1 cellular context compared by ENCODE assay signal in the genomic region with DNA sequence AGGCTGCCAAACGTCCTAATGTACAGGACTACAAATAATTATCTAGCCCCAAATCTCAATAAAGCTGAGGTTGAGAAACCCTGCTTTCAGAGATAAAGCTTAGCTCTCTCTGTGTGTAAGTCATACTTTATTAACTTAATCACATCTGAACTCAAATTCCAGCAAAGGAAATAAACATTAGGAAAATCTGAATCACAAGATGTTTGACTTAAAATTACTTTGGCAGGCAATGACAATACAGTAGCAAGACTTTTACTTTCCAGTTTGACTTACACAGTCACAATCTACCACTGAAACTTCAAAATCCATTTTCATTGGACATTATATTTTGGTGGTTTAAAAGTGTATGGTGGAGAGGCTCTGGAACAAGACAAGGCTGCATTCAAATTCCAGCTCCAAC.
TF ChIP-seq lines count a peak whose summit lies in the region.

No MANE protein-coding gene starts in this region.

TF ChIP-seq in IMR-90, 13 proteins besides CTCF, POLR2A, EP300 and RAD21:
- TF ChIP-seq MAZ (IDR thresholded peaks at IDR 0.05; ENCODE audit: borderline replicate concordance, low read depth, low read length): no peak
- peak; percentile 41; the same call in 1 of the 2 replicates for TF ChIP-seq CEBPB (IDR thresholded peaks at IDR 0.05; ENCODE audit: low read depth, low read length)
TF ChIP-seq in IMR-90: peak in this region for 1.
